27 cellular contexts compared by ENCODE assay signal in the genomic region with DNA sequence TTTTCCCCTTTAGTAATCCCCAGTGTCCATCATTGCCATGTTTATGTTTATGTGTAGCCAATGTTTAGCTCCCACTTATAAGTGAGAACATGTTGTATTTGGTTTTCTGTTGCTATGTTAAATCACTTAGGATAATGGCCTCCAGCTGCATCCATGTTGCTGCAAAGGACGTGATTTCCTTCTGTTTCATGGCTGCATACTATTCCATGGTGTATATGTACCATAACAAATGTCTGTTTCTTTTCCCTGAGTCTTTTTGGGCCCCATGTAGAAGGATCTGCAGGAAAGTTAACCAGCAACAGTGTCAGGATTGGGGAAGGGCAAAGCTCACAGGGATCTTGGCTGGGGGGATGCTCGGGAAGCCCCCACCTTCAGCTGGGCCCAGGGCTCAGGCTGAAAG.
"Had no signal": no experiment of that assay in that cellular context is flagged by ENCODE, and none has a peak within 500 bp of the region (broad histone marks: within the 10 kb centered on the region; RNA-seq: fewer than 3 reads in every experiment).

No MANE protein-coding gene starts in this region.

- H3K36me3 ChIP-seq: ascending aorta, breast epithelium, cardiac muscle cell, colonic mucosa, gastrocnemius medialis had no signal

- H3K4me3 ChIP-seq: ascending aorta, breast epithelium, cardiac muscle cell, colonic mucosa, gastrocnemius medialis had no signal

- H3K27ac Mint-ChIP-seq: activated CD4-positive, alpha-beta memory T cell treated with anti-CD3 and anti-CD28 coated beads for 36 hours; activated CD4-positive, alpha-beta T cell treated with anti-CD3 and anti-CD28 coated beads for 36 hours; activated CD4-positive, alpha-beta T cell treated with anti-CD3 and anti-CD28 coated beads, Interleukin-2, amount 10 ng/mL, durations not matched to agents 24 days and 14 days; activated CD8-positive, alpha-beta T cell treated with anti-CD3 and anti-CD28 coated beads, Interleukin-2, amount 10 ng/mL, durations not matched to agents 7 days and 5 days; activated naive CD4-positive, alpha-beta T cell treated with anti-CD3 and anti-CD28 coated beads, Interleukin-2, amount 10 ng/mL, durations not matched to agents 7 days and 5 days; activated naive CD4-positive, alpha-beta T cell treated with anti-CD3 and anti-CD28 coated beads, Interleukin-2, amount 50 U/mL, for 72 hours; activated naive CD8-positive, alpha-beta T cell treated with anti-CD3 and anti-CD28 coated beads, Interleukin-2, amount 10 ng/mL, durations not matched to agents 7 days and 5 days; activated T-cell treated with anti-CD3 and anti-CD28 coated beads, Interleukin-2, amount 50 U/mL, for 24 hours; activated T-cell treated with anti-CD3 and anti-CD28 coated beads, Interleukin-2, amount 50 U/mL, for 72 hours had no signal

- H3K27me3 ChIP-seq: ascending aorta, breast epithelium, cardiac muscle cell, colonic mucosa had no signal

- DNase-seq: activated CD4-positive, alpha-beta memory T cell treated with anti-CD3 and anti-CD28 coated beads for 36 hours; activated CD4-positive, alpha-beta T cell treated with anti-CD3 and anti-CD28 coated beads for 36 hours; activated CD4-positive, alpha-beta T cell treated with anti-CD3 and anti-CD28 coated beads, Interleukin-2, amount 10 ng/mL, durations not matched to agents 24 days and 14 days; activated CD4-positive, CD25-positive, alpha-beta regulatory T cell; activated CD4-positive, CD25-positive, alpha-beta regulatory T cell treated with anti-CD3 and anti-CD28 coated beads, Interleukin-2, amount 50 U/mL, for 72 hours; activated CD8-positive, alpha-beta memory T cell treated with anti-CD3 and anti-CD28 coated beads, Interleukin-2, amount 50 U/mL, for 48 hours; activated CD8-positive, alpha-beta T cell treated with anti-CD3 and anti-CD28 coated beads, Interleukin-2, amount 10 ng/mL, durations not matched to agents 7 days and 5 days; activated gamma-delta T cell; activated naive CD4-positive, alpha-beta T cell; activated naive CD4-positive, alpha-beta T cell treated with anti-CD3 and anti-CD28 coated beads, Interleukin-2, amount 10 ng/mL, durations not matched to agents 7 days and 5 days; activated naive CD8-positive, alpha-beta T cell treated with anti-CD3 and anti-CD28 coated beads, Interleukin-2, amount 10 ng/mL, durations not matched to agents 7 days and 5 days; activated T-cell treated with anti-CD3 and anti-CD28 coated beads for 4 hours; activated T-cell treated with anti-CD3 and anti-CD28 coated beads, Interleukin-2, amount 50 U/mL, for 24 hours; activated T-cell treated with anti-CD3 and anti-CD28 coated beads, Interleukin-2, amount 50 U/mL, for 72 hours; central memory CD4-positive, alpha-beta T cell; cerebellar nuclear complex; colonic mucosa; effector CD8-positive, alpha-beta T cell; foreskin fibroblast; gastrocnemius medialis; T-helper 2 cell had no signal

- H3K4me1 ChIP-seq: ascending aorta, breast epithelium, colonic mucosa, gastrocnemius medialis had no signal

- H3K36me3 Mint-ChIP-seq: activated CD4-positive, alpha-beta memory T cell treated with anti-CD3 and anti-CD28 coated beads for 36 hours; activated naive CD4-positive, alpha-beta T cell treated with anti-CD3 and anti-CD28 coated beads, Interleukin-2, amount 10 ng/mL, durations not matched to agents 7 days and 5 days; activated naive CD4-positive, alpha-beta T cell treated with anti-CD3 and anti-CD28 coated beads, Interleukin-2, amount 50 U/mL, for 72 hours; activated naive CD8-positive, alpha-beta T cell treated with anti-CD3 and anti-CD28 coated beads, Interleukin-2, amount 10 ng/mL, durations not matched to agents 7 days and 5 days; brain had no signal

- H3K9me3 ChIP-seq: ascending aorta, breast epithelium, colonic mucosa, gastrocnemius medialis had no signal

- H3K4me3 Mint-ChIP-seq: activated CD4-positive, alpha-beta memory T cell treated with anti-CD3 and anti-CD28 coated beads for 36 hours; activated CD4-positive, alpha-beta T cell treated with anti-CD3 and anti-CD28 coated beads for 36 hours; activated CD4-positive, alpha-beta T cell treated with anti-CD3 and anti-CD28 coated beads, Interleukin-2, amount 10 ng/mL, durations not matched to agents 24 days and 14 days; activated CD8-positive, alpha-beta T cell treated with anti-CD3 and anti-CD28 coated beads, Interleukin-2, amount 10 ng/mL, durations not matched to agents 7 days and 5 days; activated naive CD4-positive, alpha-beta T cell treated with anti-CD3 and anti-CD28 coated beads, Interleukin-2, amount 10 ng/mL, durations not matched to agents 7 days and 5 days; activated naive CD8-positive, alpha-beta T cell treated with anti-CD3 and anti-CD28 coated beads, Interleukin-2, amount 10 ng/mL, durations not matched to agents 7 days and 5 days; activated T-cell treated with anti-CD3 and anti-CD28 coated beads, Interleukin-2, amount 50 U/mL, for 24 hours; activated T-cell treated with anti-CD3 and anti-CD28 coated beads, Interleukin-2, amount 50 U/mL, for 72 hours; brain had no signal

- H3K9me3 Mint-ChIP-seq: activated CD4-positive, alpha-beta memory T cell treated with anti-CD3 and anti-CD28 coated beads for 36 hours; activated CD4-positive, alpha-beta T cell treated with anti-CD3 and anti-CD28 coated beads, Interleukin-2, amount 10 ng/mL, durations not matched to agents 24 days and 14 days; activated naive CD4-positive, alpha-beta T cell treated with anti-CD3 and anti-CD28 coated beads, Interleukin-2, amount 10 ng/mL, durations not matched to agents 7 days and 5 days; activated naive CD4-positive, alpha-beta T cell treated with anti-CD3 and anti-CD28 coated beads, Interleukin-2, amount 50 U/mL, for 72 hours; activated naive CD8-positive, alpha-beta T cell treated with anti-CD3 and anti-CD28 coated beads, Interleukin-2, amount 10 ng/mL, durations not matched to agents 7 days and 5 days; activated T-cell treated with anti-CD3 and anti-CD28 coated beads, Interleukin-2, amount 50 U/mL, for 24 hours; activated T-cell treated with anti-CD3 and anti-CD28 coated beads, Interleukin-2, amount 50 U/mL, for 72 hours had no signal

- ATAC-seq: activated CD4-positive, alpha-beta T cell treated with anti-CD3 and anti-CD28 coated beads for 36 hours; activated CD8-positive, alpha-beta T cell treated with anti-CD3 and anti-CD28 coated beads, Interleukin-2, amount 10 ng/mL, durations not matched to agents 7 days and 5 days; activated naive CD4-positive, alpha-beta T cell treated with anti-CD3 and anti-CD28 coated beads, Interleukin-2, amount 50 U/mL, for 72 hours; activated T-cell treated with anti-CD3 and anti-CD28 coated beads, Interleukin-2, amount 50 U/mL, for 72 hours; esophagus mucosa; gastrocnemius medialis had no signal

- H3K27ac ChIP-seq: ascending aorta, breast epithelium, cardiac muscle cell, colonic mucosa, gastrocnemius medialis had no signal

- H3K4me1 Mint-ChIP-seq: activated CD4-positive, alpha-beta T cell treated with anti-CD3 and anti-CD28 coated beads for 36 hours; activated CD4-positive, alpha-beta T cell treated with anti-CD3 and anti-CD28 coated beads, Interleukin-2, amount 10 ng/mL, durations not matched to agents 24 days and 14 days; activated naive CD8-positive, alpha-beta T cell treated with anti-CD3 and anti-CD28 coated beads, Interleukin-2, amount 10 ng/mL, durations not matched to agents 7 days and 5 days had no signal

- H3K27me3 Mint-ChIP-seq: activated naive CD8-positive, alpha-beta T cell treated with anti-CD3 and anti-CD28 coated beads, Interleukin-2, amount 10 ng/mL, durations not matched to agents 7 days and 5 days had no signal
